Comparison of ENCODE assay signal across 20 cellular contexts in genomic region chr5:173989432-173990082, GRCh38. TPM values are rescaled to one million over a fixed set of nuclear protein-coding genes. Genes with fewer than 3 reads are reported as not detected.
DNase-seq lines count a peak whose midpoint lies in the region; ATAC-seq, FAIRE-seq and TF ChIP-seq lines count a peak whose summit lies in the region.
"Had no signal": no experiment of that assay in that cellular context is flagged by ENCODE, and none has a peak within 500 bp of the region (broad histone marks: within the 10 kb centered on the region; RNA-seq: fewer than 3 reads in every experiment).

No MANE protein-coding gene starts in this region.

- WGBS in H9 (ENCODE audit: extremely low coverage, insufficient read length, low lambda C conversion rate), result no CpG with 5 or more reads among the region's 41 CpGs
- 89% methylated on average over 22 of the region's 41 CpGs; no CpG with 5 or more reads in 1 of the 2 experiments for WGBS in H1 (ENCODE audit: extremely low coverage in 1 of 2, insufficient coverage in 1 of 2, insufficient read length in 1 of 2, insufficient replicate concordance in 2 of 2, low coverage in 1 of 2, low lambda C conversion rate in 2 of 2, missing lambda C conversion rate in 1 of 2), 2 experiments

- no peak overlapping the region for H2AK5ac ChIP-seq in H9 (ENCODE audit: insufficient read length, low read length)
- H2AK5ac ChIP-seq in H1 (ENCODE audit: low read depth, low read length), result no peak overlapping the region

- peaks cover 12% of the 10 kb centered on the region for H3K27me3 Mint-ChIP-seq in stimulated activated naive CD8-positive, alpha-beta T cell treated with anti-CD3 and anti-CD28 coated beads, Interleukin-15, amount 100 ng/mL, for 72 hours
- H3K27me3 Mint-ChIP-seq in H9 (ENCODE audit: low read depth), result peaks cover 5% of the 10 kb centered on the region

- no peak overlapping the region for H3K9ac ChIP-seq in H9 (ENCODE audit: extremely low read depth, insufficient read length, low read length)
- H3K9ac ChIP-seq in H1 (replicated peaks in 1 of 4; ENCODE audit: extremely low read depth in 1 of 4, low read depth in 3 of 4, low read length in 3 of 4), result no peak overlapping the region
- H3K9ac ChIP-seq: BLaER1 had no signal

- no peaks in the 10 kb centered on the region for H3K4me1 Mint-ChIP-seq in stimulated activated naive CD8-positive, alpha-beta T cell treated with anti-CD3 and anti-CD28 coated beads, Interleukin-15, amount 100 ng/mL, for 72 hours
- peaks cover 5 to 8% of the 10 kb centered on the region in 2 experiments for H3K4me1 Mint-ChIP-seq in H9
- H3K4me1 Mint-ChIP-seq: CD8-positive, alpha-beta memory T cell; IgD-negative memory B cell had no signal

- FAIRE-seq in H1 (lab: Jason Lieb, UNC), result no peak
- FAIRE-seq: A549, GM12878, GM18507 had no signal

- no peak for DNase-seq in stimulated activated naive CD8-positive, alpha-beta T cell treated with anti-CD3 and anti-CD28 coated beads, Interleukin-15, amount 100 ng/mL, for 72 hours
- DNase-seq in stimulated activated naive CD8-positive, alpha-beta T cell treated with anti-CD3 and anti-CD28 coated beads, Interleukin-15, Interleukin-2, amounts not matched to agents 100 U/mL and 50 U/mL, for 24 hours, result no peak
- DNase-seq in H9 (peak; percentile 40), H1 (ENCODE audit: low read depth in 1 of 2, low spot score in 2 of 2) (no peak), NCI-H1092 (lab: John Stamatoyannopoulos, UW) (no peak)
- no peak for DNase-seq in stimulated activated CD4-positive, alpha-beta T cell treated with anti-CD3 and anti-CD28 coated beads, Interleukin-4, amount 100 ng/mL, for 1 hour
- DNase-seq: CD8-positive, alpha-beta memory T cell; DMS79; GOT3; HCEC 1CT; HFFc6 had no signal

- no peaks in the 10 kb centered on the region for H3K9me3 ChIP-seq in H9 (ENCODE audit: control insufficient read depth, low read depth, low read length)
- peaks cover 0 to 3% of the 10 kb centered on the region in 2 experiments; a peak in 1 of 4 replicates for H3K9me3 ChIP-seq in H1 (ENCODE audit: insufficient read depth in 2 of 2, low read depth in 1 of 2, low read length in 1 of 2)

- H2BK15ac ChIP-seq in H9 (ENCODE audit: low read depth, low read length), result no peak overlapping the region
- H2BK15ac ChIP-seq in H1 (ENCODE audit: low read length), result no peak overlapping the region

- H4K20me1 ChIP-seq in H9 (ENCODE audit: control insufficient read depth, insufficient read depth, insufficient read length) (no peaks in the 10 kb centered on the region), H1 (replicated peaks in 1 of 2; ENCODE audit: control insufficient read depth in 1 of 2, insufficient read depth in 2 of 2, low read length in 2 of 2) (no peaks in the 10 kb centered on the region)
- H4K20me1 ChIP-seq: BLaER1 had no signal

- H2BK120ac ChIP-seq in H9 (ENCODE audit: low read depth, low read length, poor library complexity, severe bottlenecking) (no peak overlapping the region), H1 (replicated peaks; ENCODE audit: low read depth, low read length) (no peak overlapping the region)

- TF ChIP-seq EP300 in H1 (IDR thresholded peaks at IDR 0.05; ENCODE audit: borderline replicate concordance in 1 of 2, low read depth in 2 of 2, low read length in 2 of 2), result no peak

- peak; percentile 37 for ATAC-seq in stimulated activated naive CD8-positive, alpha-beta T cell treated with anti-CD3 and anti-CD28 coated beads, Interleukin-15, amount 100 ng/mL, for 72 hours
- ATAC-seq in stimulated activated naive CD8-positive, alpha-beta T cell treated with anti-CD3 and anti-CD28 coated beads, Interleukin-15, Interleukin-2, amounts not matched to agents 100 U/mL and 50 U/mL, for 24 hours, result no peak
- ATAC-seq in GM18520 (IDR thresholded peaks at IDR 0.05; ENCODE audit: unreplicated experiment), result no peak
- ATAC-seq: A549, GM12878 had no signal

- H3K23me2 ChIP-seq in H9 (ENCODE audit: insufficient read length, low read depth, low read length, poor library complexity, severe bottlenecking) (no peaks in the 10 kb centered on the region), H1 (ENCODE audit: low read depth, low read length) (no peaks in the 10 kb centered on the region)

- H2BK20ac ChIP-seq in H9 (ENCODE audit: low read depth, low read length, poor library complexity, severe bottlenecking), result no peak overlapping the region
- no peak overlapping the region for H2BK20ac ChIP-seq in H1 (ENCODE audit: low read length)

- no peak overlapping the region for H3K4me3 Mint-ChIP-seq in stimulated activated naive CD8-positive, alpha-beta T cell treated with anti-CD3 and anti-CD28 coated beads, Interleukin-15, amount 100 ng/mL, for 72 hours
- no peak overlapping the region for H3K4me3 Mint-ChIP-seq in H9
- H3K4me3 Mint-ChIP-seq: CD8-positive, alpha-beta memory T cell; HFFc6 had no signal

- no peaks in the 10 kb centered on the region for H3K36me3 ChIP-seq in H1 (ENCODE audit: control insufficient read depth in 2 of 4, insufficient read depth in 4 of 4, low read length in 3 of 4)
- H3K36me3 ChIP-seq: BLaER1 had no signal

- POLR2A ChIA-PET in H1 (lab: Charles Lee; ENCODE audit: partially characterized antibody), result interaction anchor here (0.9 to 1.6 kb wide), 4 partner anchors 15 to 133 kb away, joined by 4 read pairs; no protein-coding TSS in a partner anchor

- TF ChIP-seq CTCF in H9 (conservative IDR thresholded peaks at IDR 0.05) (no peak), H1 (IDR thresholded peaks at IDR 0.05; ENCODE audit: control extremely low read depth in 1 of 3, insufficient read depth in 1 of 3, low read depth in 1 of 3, low read length in 3 of 3) (no peak)

- CTCF ChIA-PET in H1 (lab: Charles Lee; ENCODE audit: partially characterized antibody), result interaction anchor here (0.6 to 1.5 kb wide), 7 partner anchors 9 to 374 kb away, joined by 3 to 6 read pairs (median 4); no protein-coding TSS in a partner anchor

- TF ChIP-seq POLR2A in H1 (IDR thresholded peaks at IDR 0.05; ENCODE audit: control extremely low read depth in 1 of 2, low read depth in 2 of 2, low read length in 2 of 2), result no peak

- H2BK12ac ChIP-seq in H9 (ENCODE audit: insufficient read length, low read depth, low read length) (no peak overlapping the region), H1 (ENCODE audit: low read depth, low read length) (0 out of 2 replicates have a peak overlapping the region, but pooled peaks have one; percentile 39)

- H3K79me1 ChIP-seq in H9 (ENCODE audit: insufficient read depth, low read depth, low read length, poor library complexity, severe bottlenecking), result no peaks in the 10 kb centered on the region
- no peaks in the 10 kb centered on the region for H3K79me1 ChIP-seq in H1 (ENCODE audit: low read depth, low read length)

- no peak overlapping the region for H4K8ac ChIP-seq in H9 (replicated peaks; ENCODE audit: insufficient read length, low read depth, low read length)
- peak overlapping the region; percentile 25; the same call in 1 of the 2 replicates for H4K8ac ChIP-seq in H1 (ENCODE audit: extremely low read depth, insufficient read depth, low read length)

- no peak overlapping the region for H3K4me3 ChIP-seq in H1 (ENCODE audit: extremely low read depth in 1 of 4, insufficient read depth in 2 of 4, low read depth in 3 of 4, low read length in 4 of 4)
- H3K4me3 ChIP-seq: A549, BLaER1, GM12878 had no signal

- no peak overlapping the region for H3K27ac Mint-ChIP-seq in stimulated activated naive CD8-positive, alpha-beta T cell treated with anti-CD3 and anti-CD28 coated beads, Interleukin-15, amount 100 ng/mL, for 72 hours
- no peak overlapping the region for H3K27ac Mint-ChIP-seq in H9
- H3K27ac Mint-ChIP-seq: CD8-positive, alpha-beta memory T cell; HFFc6; IgD-negative memory B cell had no signal

- H3K56ac ChIP-seq in H9 (ENCODE audit: insufficient read length, low read depth, low read length) (no peak overlapping the region), H1 (replicated peaks; ENCODE audit: insufficient read length, low read depth, low read length) (no peak overlapping the region)

- H3K27ac ChIP-seq in H9 (ENCODE audit: insufficient read length, low read depth, low read length) (no peak overlapping the region), H1 (ENCODE audit: low read depth, low read length) (no peak overlapping the region)
- H3K27ac ChIP-seq: A549, BLaER1 had no signal

- H3K4me1 ChIP-seq in H9 (ENCODE audit: insufficient read depth, low read length) (no peaks in the 10 kb centered on the region), H1 (replicated peaks in 1 of 4; ENCODE audit: control insufficient read depth in 3 of 4, insufficient read depth in 4 of 4, low read length in 3 of 4) (no peaks in the 10 kb centered on the region)
- H3K4me1 ChIP-seq: A549, BLaER1 had no signal

- no peak overlapping the region for H2BK5ac ChIP-seq in H9 (ENCODE audit: insufficient read length, low read length)
- H2BK5ac ChIP-seq in H1 (ENCODE audit: low read depth, low read length), result no peak overlapping the region

- H3K4me2 ChIP-seq in H9 (ENCODE audit: insufficient read depth, insufficient read length, low read length) (no peak overlapping the region), H1 (ENCODE audit: insufficient read depth in 1 of 2, low read depth in 2 of 2, low read length in 2 of 2) (no peak overlapping the region)
- H3K4me2 ChIP-seq: A549, BLaER1 had no signal

- no peak overlapping the region for H4K5ac ChIP-seq in H9 (ENCODE audit: insufficient read length, low read depth, low read length)
- no peak overlapping the region for H4K5ac ChIP-seq in H1 (ENCODE audit: insufficient read length, low read depth, low read length)

- no peaks in the 10 kb centered on the region; a peak in 1 of 7 replicates for H3K36me3 Mint-ChIP-seq in H9 (ENCODE audit: insufficient read depth in 1 of 3, low read depth in 3 of 3)
- H3K36me3 Mint-ChIP-seq: CD8-positive, alpha-beta memory T cell; IgD-negative memory B cell had no signal

- no peaks in the 10 kb centered on the region for H3K27me3 ChIP-seq in H9 (ENCODE audit: insufficient read depth, low read length)
- no peaks in the 10 kb centered on the region for H3K27me3 ChIP-seq in H1 (replicated peaks in 1 of 4; ENCODE audit: control insufficient read depth in 3 of 4, extremely low read depth in 1 of 4, insufficient read depth in 3 of 4, low read length in 3 of 4)
- H3K27me3 ChIP-seq: BLaER1 had no signal

- H3K4ac ChIP-seq in H9 (ENCODE audit: low read depth, low read length) (no peak overlapping the region), H1 (replicated peaks; ENCODE audit: insufficient read length, low read depth, low read length) (no peak overlapping the region)

- H2AFZ ChIP-seq in H9 (ENCODE audit: low read length) (no peak overlapping the region), H1 (ENCODE audit: low read length) (no peak overlapping the region)

- TF ChIP-seq RAD21 in H1 (IDR thresholded peaks at IDR 0.05 in 1 of 2, conservative IDR thresholded peaks at IDR 0.05 in 1 of 2; ENCODE audit: low read depth in 2 of 2, low read length in 2 of 2), result no peak

- H4K91ac ChIP-seq in H9 (ENCODE audit: insufficient read length, low read depth, low read length) (no peak overlapping the region), H1 (replicated peaks; ENCODE audit: insufficient read length, low read length) (no peak overlapping the region)

- H3K23ac ChIP-seq in H9 (ENCODE audit: insufficient read length, low read depth, low read length) (no peak overlapping the region), H1 (ENCODE audit: insufficient read length) (no peak overlapping the region)

- H3K14ac ChIP-seq in H9 (ENCODE audit: insufficient read depth, low read length), result no peak overlapping the region
- no peak overlapping the region for H3K14ac ChIP-seq in H1 (ENCODE audit: insufficient read length)

- no peaks in the 10 kb centered on the region for H3K79me2 ChIP-seq in H9 (ENCODE audit: insufficient read depth, low read length)
- H3K79me2 ChIP-seq in H1 (ENCODE audit: control insufficient read depth in 1 of 2, insufficient read depth in 2 of 2, low read length in 2 of 2), result no peaks in the 10 kb centered on the region

- H3T11ph ChIP-seq in H9 (ENCODE audit: low read length), result no peak overlapping the region

- no peaks in the 10 kb centered on the region for H3K9me3 Mint-ChIP-seq in stimulated activated naive CD8-positive, alpha-beta T cell treated with anti-CD3 and anti-CD28 coated beads, Interleukin-15, amount 100 ng/mL, for 72 hours
- H3K9me3 Mint-ChIP-seq in H9, result peaks cover 0 to 4% of the 10 kb centered on the region in 2 experiments; a peak in 2 of 5 replicates
- H3K9me3 Mint-ChIP-seq: HFFc6 had no signal

- H3K18ac ChIP-seq in H9 (ENCODE audit: insufficient read length, low read depth, low read length) (no peak overlapping the region), H1 (ENCODE audit: extremely low read depth, low read length) (no peak overlapping the region)

RNA-seq across cellular contexts. Expression of gene C5orf47, which starts 0.6 kb away (rescaled TPM):
- 0.09 and 0.11 TPM in 2 replicates for total RNA-seq in H9 (2021)
- 0.29 TPM in 1 of 2 replicates, not detected in the other for total RNA-seq in H1 (2021; fragmentation: NEBNext Ultra II Directional; extraction: Animal tissue kit (Norgen Biotek cat#: 25700))
- polyA plus RNA-seq in H1 (2011; rRNA removed), result 0.09 and 0.11 TPM in 2 replicates
- 0.27 TPM for polyA plus RNA-seq in H1 (2011; cell fraction: cytosol; rRNA removed)
- polyA plus RNA-seq in H1 (2011; cell fraction: nucleus; rRNA removed), result 0.06 TPM
- 0.07 to 0.08 TPM in 2 of 4 replicates, not detected in the others for polyA plus RNA-seq in H1 (2012, experiment 1 of 2)
- not detected for polyA plus RNA-seq in H1 (2012, experiment 2 of 2)
- 0.16 TPM for polyA plus RNA-seq in H1 (2013, experiment 1 of 2)
- polyA plus RNA-seq in H1 (2013, experiment 2 of 2), result 0.11 TPM
- polyA minus RNA-seq in H1 (2011; rRNA and poly(A)+ RNA removed), result not detected in 2 replicates
- not detected for polyA minus RNA-seq in H1 (2011; cell fraction: cytosol; rRNA and poly(A)+ RNA removed)
- polyA minus RNA-seq in H1 (2011; cell fraction: nucleus; rRNA and poly(A)+ RNA removed), result not detected
- total RNA-seq: CD8-positive, alpha-beta memory T cell; G401; GM12878; HFFc6; HT1080 had no signal
- polyA plus RNA-seq: AG04450; CD8-positive, alpha-beta memory T cell; IgD-negative memory B cell had no signal

RNA-seq across cellular contexts. Expression of gene NSG2, which starts 55.9 kb away (rescaled TPM):
- not detected in 2 replicates for total RNA-seq in H9 (2021)
- total RNA-seq in H1 (2021; fragmentation: NEBNext Ultra II Directional; extraction: Animal tissue kit (Norgen Biotek cat#: 25700)), result 0.34 and 0.78 TPM in 2 replicates
- 0.53 and 0.56 TPM in 2 replicates for polyA plus RNA-seq in H1 (2011; rRNA removed)
- polyA plus RNA-seq in H1 (2011; cell fraction: cytosol; rRNA removed), result 0.74 TPM
- polyA plus RNA-seq in H1 (2011; cell fraction: nucleus; rRNA removed), result 2.0 TPM
- 0.39 to 0.65 TPM (median 0.48 TPM) in 4 replicates for polyA plus RNA-seq in H1 (2012, experiment 1 of 2)
- polyA plus RNA-seq in H1 (2012, experiment 2 of 2), result 0.12 TPM
- polyA plus RNA-seq in H1 (2013, experiment 1 of 2), result 0.32 TPM
- polyA plus RNA-seq in H1 (2013, experiment 2 of 2), result 0.29 TPM
- polyA minus RNA-seq in H1 (2011; rRNA and poly(A)+ RNA removed), result 0.19 and 1.8 TPM in 2 replicates
- not detected for polyA minus RNA-seq in H1 (2011; cell fraction: cytosol; rRNA and poly(A)+ RNA removed)
- 0.70 TPM for polyA minus RNA-seq in H1 (2011; cell fraction: nucleus; rRNA and poly(A)+ RNA removed)
- total RNA-seq: CD8-positive, alpha-beta memory T cell; GM12878; HFFc6; HT1080 had no signal
- polyA plus RNA-seq: AG04450; CD8-positive, alpha-beta memory T cell; IgD-negative memory B cell had no signal
